In the genomic region with DNA sequence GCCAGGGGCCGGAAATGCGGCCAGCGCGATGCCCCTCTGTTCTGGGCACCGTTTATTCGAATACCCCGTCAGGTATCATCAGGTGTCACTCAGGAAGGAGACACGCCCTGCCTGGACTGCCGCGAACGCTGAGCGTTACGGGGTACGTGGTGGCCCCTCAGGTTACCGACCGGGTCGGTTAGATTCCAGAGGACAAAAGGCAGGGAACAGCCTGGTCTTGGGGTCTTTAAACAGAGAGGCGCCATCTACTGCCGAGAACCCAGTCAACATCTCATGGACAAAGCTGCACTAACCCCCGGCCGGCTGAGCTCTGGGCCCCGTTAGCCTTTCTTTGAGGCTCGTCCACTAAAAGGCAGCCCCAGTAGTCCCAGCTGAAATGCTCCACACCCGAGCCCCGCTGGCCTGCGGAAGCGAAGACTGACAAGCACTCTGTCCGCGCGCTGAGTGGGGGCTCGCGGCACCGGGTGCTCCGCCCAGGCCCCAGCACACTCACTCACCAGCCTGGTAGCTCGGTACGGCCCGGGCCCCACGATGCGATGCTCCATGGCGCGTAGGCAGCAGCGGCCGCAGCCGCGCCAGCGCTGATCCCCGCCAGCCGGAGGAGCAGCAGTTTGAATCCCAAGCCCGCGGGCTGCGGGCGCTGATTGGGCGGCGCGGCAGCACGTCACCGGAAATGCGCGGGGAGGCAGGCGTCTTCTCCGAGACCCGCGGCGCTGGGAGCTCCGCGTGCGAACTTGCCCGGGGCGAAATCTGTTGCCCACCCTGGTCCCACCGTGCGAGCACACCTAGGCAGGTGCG, we compare ENCODE assay signal across 8 cellular contexts. TPM values are rescaled to one million over a fixed set of nuclear protein-coding genes. Genes with fewer than 3 reads are reported as not detected.
DNase-seq lines count a peak whose midpoint lies in the region; ATAC-seq, FAIRE-seq and TF ChIP-seq lines count a peak whose summit lies in the region.

A gene with protein sequence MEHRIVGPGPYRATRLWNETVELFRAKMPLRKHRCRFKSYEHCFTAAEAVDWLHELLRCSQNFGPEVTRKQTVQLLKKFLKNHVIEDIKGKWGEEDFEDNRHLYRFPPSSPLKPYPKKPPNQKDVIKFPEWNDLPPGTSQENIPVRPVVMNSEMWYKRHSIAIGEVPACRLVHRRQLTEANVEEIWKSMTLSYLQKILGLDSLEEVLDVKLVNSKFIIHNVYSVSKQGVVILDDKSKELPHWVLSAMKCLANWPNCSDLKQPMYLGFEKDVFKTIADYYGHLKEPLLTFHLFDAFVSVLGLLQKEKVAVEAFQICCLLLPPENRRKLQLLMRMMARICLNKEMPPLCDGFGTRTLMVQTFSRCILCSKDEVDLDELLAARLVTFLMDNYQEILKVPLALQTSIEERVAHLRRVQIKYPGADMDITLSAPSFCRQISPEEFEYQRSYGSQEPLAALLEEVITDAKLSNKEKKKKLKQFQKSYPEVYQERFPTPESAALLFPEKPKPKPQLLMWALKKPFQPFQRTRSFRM (minus strand): TSS at position 618 of the 798 bp plus-strand sequence. CDS start 73 bp downstream, at position 545.

- peaks cover 28% of the 10 kb centered on the region for H3K4me1 Mint-ChIP-seq in WTC11

- FAIRE-seq in bronchial epithelial cell (lab: Jason Lieb, UNC): no peak

- TF ChIP-seq CTCF in AG10803 (conservative IDR thresholded peaks at IDR 0.05; ENCODE audit: low read length) (peak; percentile 52), WTC11 (IDR thresholded peaks at IDR 0.05) (no peak), bronchial epithelial cell (IDR thresholded peaks at IDR 0.05; ENCODE audit: insufficient read depth, low read length, severe bottlenecking) (no peak)

- in situ Hi-C loops in GM18951 (cut with MboI; ENCODE audit: low sequenced_read_pairs, unreplicated experiment): no loop called here

- POLR2A ChIA-PET in WTC11 (lab: Charles Lee): interaction anchor here (0.5 to 2.4 kb wide), 17 partner anchors 9 to 602 kb away, joined by 3 to 22 read pairs (median 4); partner anchors contain the start of genes ELOVL7, ERCC8 and NDUFAF2

- H3K36me3 ChIP-seq in bronchial epithelial cell (ENCODE audit: control insufficient read depth, insufficient read depth, low read length): no peaks in the 10 kb centered on the region

- ATAC-seq in HG03175 (IDR thresholded peaks at IDR 0.05; ENCODE audit: unreplicated experiment): peak; percentile 92
- peak; percentile 86 for ATAC-seq in WTC11

- H3K27me3 ChIP-seq in bronchial epithelial cell (ENCODE audit: control insufficient read depth, insufficient read depth, low read length): no peaks in the 10 kb centered on the region

- peak within 1 kb of the TSS; percentile 75 for H3K4me3 Mint-ChIP-seq in WTC11

- DNase-seq in AG10803 (ENCODE audit: low read depth): peak; percentile 85
- DNase-seq in NCI-H2227 (lab: John Stamatoyannopoulos, UW; ENCODE audit: unreplicated experiment): peak; percentile 94
- DNase-seq in WTC11 (ENCODE audit: low spot score): peak; percentile 91
- peak; percentile 76 for DNase-seq in bronchial epithelial cell (ENCODE audit: low read depth)
- DNase-seq in iris pigment epithelial cell (ENCODE audit: low read depth): peak; percentile 93
- DNase-seq in stimulated activated CD4-positive, alpha-beta T cell treated with anti-CD3 and anti-CD28 coated beads, Interleukin-12 subunit alpha, Interleukin-12 subunit beta, amount 100 ng/mL, for 24 hours (ENCODE audit: low read depth in 2 of 2): peak; percentile 79 to 84

- peaks cover 16% of the 10 kb centered on the region for H3K36me3 Mint-ChIP-seq in WTC11

- CTCF ChIA-PET in WTC11 (lab: Charles Lee): interaction anchor here (0.6 to 2.0 kb wide), 15 partner anchors 9 to 1234 kb away, joined by 3 to 18 read pairs (median 3); partner anchors contain the start of gene ELOVL7

- H3K27ac Mint-ChIP-seq in WTC11: peak within 1 kb of the TSS; percentile 98

- TF ChIP-seq POLR2A in GM18951 (IDR thresholded peaks at IDR 0.05; ENCODE audit: extremely low read depth, insufficient read depth, insufficient read length): peak; percentile 84

- peak within 1 kb of the TSS; percentile 97 for H3K4me3 ChIP-seq in AG10803 (ENCODE audit: low read length)
- H3K4me3 ChIP-seq in bronchial epithelial cell (ENCODE audit: low read depth, low read length): peak within 1 kb of the TSS; percentile 84

- H3K27me3 Mint-ChIP-seq in WTC11 (ENCODE audit: low read depth): no peaks in the 10 kb centered on the region

- H3K9me3 Mint-ChIP-seq in WTC11: peaks cover 6% of the 10 kb centered on the region

TF ChIP-seq in WTC11, 78 proteins besides CTCF, POLR2A, EP300 and RAD21 (continues in another document):
- TF ChIP-seq FOXK1 (CRISPR knock-in tag; IDR thresholded peaks at IDR 0.05) (peak; percentile 75), USF2 (CRISPR knock-in tag; IDR thresholded peaks at IDR 0.05) (peak; percentile 18; the same call in 1 of the 2 replicates), CREM (CRISPR knock-in tag; IDR thresholded peaks at IDR 0.05) (peak; percentile 91), FOXP4 (CRISPR knock-in tag; IDR thresholded peaks at IDR 0.05) (peak; percentile 35), GABPB1 (CRISPR knock-in tag; IDR thresholded peaks at IDR 0.05) (peak; percentile 91), ZNF416 (CRISPR knock-in tag; IDR thresholded peaks at IDR 0.05) (no peak), TEAD1 (CRISPR knock-in tag; IDR thresholded peaks at IDR 0.05) (no peak; the same call in none of the 2 replicates), SP1 (CRISPR knock-in tag; conservative IDR thresholded peaks at IDR 0.05) (peak; percentile 57), TP53 (CRISPR knock-in tag; IDR thresholded peaks at IDR 0.05) (peak; percentile 69; the same call in 1 of the 2 replicates), MYBL2 (CRISPR knock-in tag; IDR thresholded peaks at IDR 0.05) (peak; percentile 100), ZBTB21 (CRISPR knock-in tag; IDR thresholded peaks at IDR 0.05; ENCODE audit: borderline replicate concordance) (peak; percentile 91), PREB (CRISPR knock-in tag; IDR thresholded peaks at IDR 0.05; ENCODE audit: borderline replicate concordance) (peak; percentile 88; the same call in 1 of the 2 replicates), TCF7 (CRISPR knock-in tag; IDR thresholded peaks at IDR 0.05; ENCODE audit: low read depth) (0 out of 2 replicates have a peak, but pooled peaks have one; percentile 25), MXD4 (CRISPR knock-in tag; IDR thresholded peaks at IDR 0.05; ENCODE audit: borderline replicate concordance) (no peak), MAX (CRISPR knock-in tag; IDR thresholded peaks at IDR 0.05) (peak; percentile 96), RELA (CRISPR knock-in tag; IDR thresholded peaks at IDR 0.05; ENCODE audit: borderline replicate concordance) (peak; percentile 78), PRRX2 (CRISPR knock-in tag; IDR thresholded peaks at IDR 0.05) (no peak), ZNF317 (CRISPR knock-in tag; IDR thresholded peaks at IDR 0.05; ENCODE audit: borderline replicate concordance, low read depth) (0 out of 2 replicates have a peak, but pooled peaks have one; percentile 35), NR3C1 (CRISPR knock-in tag; conservative IDR thresholded peaks at IDR 0.05; ENCODE audit: low read depth) (no peak)
- TF ChIP-seq, protein P1, sequence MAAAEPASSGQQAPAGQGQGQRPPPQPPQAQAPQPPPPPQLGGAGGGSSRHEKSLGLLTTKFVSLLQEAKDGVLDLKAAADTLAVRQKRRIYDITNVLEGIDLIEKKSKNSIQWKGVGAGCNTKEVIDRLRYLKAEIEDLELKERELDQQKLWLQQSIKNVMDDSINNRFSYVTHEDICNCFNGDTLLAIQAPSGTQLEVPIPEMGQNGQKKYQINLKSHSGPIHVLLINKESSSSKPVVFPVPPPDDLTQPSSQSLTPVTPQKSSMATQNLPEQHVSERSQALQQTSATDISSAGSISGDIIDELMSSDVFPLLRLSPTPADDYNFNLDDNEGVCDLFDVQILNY (CRISPR knock-in tag; IDR thresholded peaks at IDR 0.05): peak; percentile 96

RNA-seq across cellular contexts. Expression of the gene that starts here (rescaled TPM):
- 47.2 to 55.1 TPM (median 50.5 TPM) in 3 replicates for total RNA-seq in WTC11 (2021)
- total RNA-seq in bronchial epithelial cell: 2.1 and 3.2 TPM in 2 replicates

Comparison
In these comparisons a context has a peak if more than half of its experiments do, and no peak if none do; other contexts are left out.
1. Peak in every context shown above with its lines: DNase-seq, ATAC-seq and H3K4me3 ChIP-seq.
2. RNA of the gene that starts here (total RNA-seq): 47.2 to 55.1 TPM in WTC11; 2.1 to 3.2 TPM in bronchial epithelial cell; every median in the first group is over 10 times any median in the second.